10 cellular contexts compared by ENCODE assay signal in the genomic region with DNA sequence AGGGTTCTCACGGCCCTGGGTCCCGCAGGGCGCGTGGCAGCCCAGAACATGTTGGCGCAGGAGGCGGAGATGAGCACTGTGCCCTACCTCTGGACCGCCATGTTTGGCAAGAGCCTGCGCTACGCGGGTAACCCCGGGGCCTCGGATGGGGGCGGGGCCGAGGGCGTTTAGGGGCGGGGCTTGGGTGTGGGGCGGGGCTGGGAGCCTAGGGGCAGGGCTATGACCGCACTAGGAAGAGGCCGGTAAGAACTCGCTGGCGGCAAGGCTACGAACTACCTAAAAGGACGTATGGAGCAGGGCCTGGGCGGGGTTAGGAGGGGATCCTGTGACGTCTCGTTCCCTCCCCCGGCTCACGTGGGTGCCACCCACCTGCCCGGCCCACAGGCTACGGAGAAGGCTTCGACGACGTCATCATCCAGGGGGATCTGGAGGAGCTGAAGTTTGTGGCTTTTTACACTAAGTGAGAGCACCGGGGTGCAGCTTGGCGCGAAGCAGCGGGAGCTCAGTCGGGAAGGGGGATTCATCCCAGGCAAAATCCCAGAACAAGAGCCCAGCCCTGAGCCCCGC. TPM values are rescaled to one million over a fixed set of nuclear protein-coding genes. Genes with fewer than 3 reads are reported as not detected.
A peak's percentile ranks its signal among the peaks of the same experiment; 100 is the strongest.
DNase-seq lines count a peak whose midpoint lies in the region; ATAC-seq and TF ChIP-seq lines count a peak whose summit lies in the region.
"Had no signal": no experiment of that assay in that cellular context is flagged by ENCODE, and none has a peak within 500 bp of the region (broad histone marks: within the 10 kb centered on the region; RNA-seq: fewer than 3 reads in every experiment).

No MANE protein-coding gene starts in this region.

- H3K4me1 Mint-ChIP-seq in activated naive CD8-positive, alpha-beta T cell treated with anti-CD3 and anti-CD28 coated beads, Interleukin-2, amount 50 U/mL, for 24 hours = peaks cover 41% of the 10 kb centered on the region

- no peaks in the 10 kb centered on the region for H4K20me1 ChIP-seq in SK-N-SH (ENCODE audit: insufficient read depth)
- H4K20me1 ChIP-seq: BLaER1 treated with 17β-estradiol and CSF1 and Interleukin-3, amounts not matched to agents 10 nM and 100 nM had no signal

- no peaks in the 10 kb centered on the region for H3K27me3 ChIP-seq in SK-N-SH (ENCODE audit: insufficient read depth)
- peaks cover 13% of the 10 kb centered on the region for H3K27me3 ChIP-seq in left ventricle myocardium inferior (ENCODE audit: low read depth)
- H3K27me3 ChIP-seq: BLaER1 treated with 17β-estradiol and CSF1 and Interleukin-3, amounts not matched to agents 10 nM and 100 nM had no signal

- peak overlapping the region; percentile 57 for H3K27ac Mint-ChIP-seq in activated naive CD8-positive, alpha-beta T cell treated with anti-CD3 and anti-CD28 coated beads, Interleukin-2, amount 50 U/mL, for 24 hours

- H3K4me3 ChIP-seq in SK-N-SH (ENCODE audit: low read depth in 2 of 2, low read length in 1 of 2) (no peak overlapping the region), left ventricle myocardium inferior (peak overlapping the region; percentile 52), retinal pigment epithelial cell (ENCODE audit: low read length) (peak overlapping the region; percentile 24)
- H3K4me3 ChIP-seq: BLaER1 treated with 17β-estradiol and CSF1 and Interleukin-3, amounts not matched to agents 10 nM and 100 nM had no signal

- peaks cover 8% of the 10 kb centered on the region for H3K9me3 Mint-ChIP-seq in activated naive CD8-positive, alpha-beta T cell treated with anti-CD3 and anti-CD28 coated beads, Interleukin-2, amount 50 U/mL, for 24 hours

- H3K27ac ChIP-seq in SK-N-SH (ENCODE audit: low read depth in 2 of 2, low read length in 1 of 2) (no peak overlapping the region), left ventricle myocardium inferior (replicated peaks) (no peak overlapping the region)
- H3K27ac ChIP-seq: BLaER1 treated with 17β-estradiol and CSF1 and Interleukin-3, amounts not matched to agents 10 nM and 100 nM had no signal

- no peak for TF ChIP-seq RAD21 in SK-N-SH (IDR thresholded peaks at IDR 0.05; ENCODE audit: low read length)

- CTCF ChIA-PET in SK-N-SH (lab: Yijun Ruan, JAX) = interaction anchor here (1.2 to 3.6 kb wide), 4 partner anchors 8 to 62 kb away, joined by 3 to 12 read pairs (median 6); a partner anchor contains a TSS

- H3K9me3 ChIP-seq in SK-N-SH (no peaks in the 10 kb centered on the region), left ventricle myocardium inferior (replicated peaks) (peaks cover 7% of the 10 kb centered on the region)

- H3K79me2 ChIP-seq in SK-N-SH (ENCODE audit: insufficient read depth) = peaks cover 21% of the 10 kb centered on the region

- H3K36me3 Mint-ChIP-seq in activated naive CD8-positive, alpha-beta T cell treated with anti-CD3 and anti-CD28 coated beads, Interleukin-2, amount 50 U/mL, for 24 hours (ENCODE audit: low read depth) = peaks cover 6% of the 10 kb centered on the region

- no peak for TF ChIP-seq EP300 in SK-N-SH (IDR thresholded peaks at IDR 0.05; ENCODE audit: borderline replicate concordance in 1 of 2, low read depth in 1 of 2, low read length in 1 of 2)

- H3K4me3 Mint-ChIP-seq in activated naive CD8-positive, alpha-beta T cell treated with anti-CD3 and anti-CD28 coated beads, Interleukin-2, amount 50 U/mL, for 24 hours = peak overlapping the region; percentile 57

- no peaks in the 10 kb centered on the region for H3K9me2 ChIP-seq in SK-N-SH

- H3K36me3 ChIP-seq in SK-N-SH (replicated peaks in 1 of 2; ENCODE audit: control insufficient read depth in 1 of 2, insufficient read depth in 2 of 2, low read length in 1 of 2) (peaks cover 0 to 6% of the 10 kb centered on the region in 2 experiments), left ventricle myocardium inferior (peaks cover 5% of the 10 kb centered on the region)

- H3K9ac ChIP-seq in SK-N-SH = no peak overlapping the region
- H3K9ac ChIP-seq: BLaER1 treated with 17β-estradiol and CSF1 and Interleukin-3, amounts not matched to agents 10 nM and 100 nM had no signal

- peaks cover 6 to 25% of the 10 kb centered on the region in 2 experiments; a peak in 2 of 4 replicates for H3K4me1 ChIP-seq in SK-N-SH (ENCODE audit: control insufficient read depth in 1 of 2, insufficient read depth in 2 of 2, low read depth in 1 of 2, low read length in 1 of 2)
- H3K4me1 ChIP-seq in left ventricle myocardium inferior = peaks cover 36% of the 10 kb centered on the region

- H2AFZ ChIP-seq in SK-N-SH (ENCODE audit: low read depth) = no peak overlapping the region

- no peak overlapping the region for H3K4me2 ChIP-seq in SK-N-SH
- H3K4me2 ChIP-seq: BLaER1 treated with 17β-estradiol and CSF1 and Interleukin-3, amounts not matched to agents 10 nM and 100 nM had no signal

- no peaks in the 10 kb centered on the region for H3K27me3 Mint-ChIP-seq in activated naive CD8-positive, alpha-beta T cell treated with anti-CD3 and anti-CD28 coated beads, Interleukin-2, amount 50 U/mL, for 24 hours

- ATAC-seq in SK-N-SH treated with all-trans-retinoic acid at 6 μM for 48 hours (no peak), GM18502 (IDR thresholded peaks at IDR 0.05; ENCODE audit: poor library complexity, unreplicated experiment) (no peak), GM18511 (IDR thresholded peaks at IDR 0.05; ENCODE audit: unreplicated experiment) (no peak)
- ATAC-seq in activated naive CD8-positive, alpha-beta T cell treated with anti-CD3 and anti-CD28 coated beads, Interleukin-2, amount 50 U/mL, for 24 hours = peak; percentile 75

- DNase-seq in SK-N-SH = peak; percentile 70
- DNase-seq in activated naive CD8-positive, alpha-beta T cell treated with anti-CD3 and anti-CD28 coated beads, Interleukin-2, amount 50 U/mL, for 24 hours = peak; percentile 68
- DNase-seq in left ventricle myocardium inferior = peak; percentile 53
- peak; percentile 62 for DNase-seq in retinal pigment epithelial cell (ENCODE audit: low read depth)
- no peak for DNase-seq in GDM1 (lab: John Stamatoyannopoulos, UW)

- no peaks in the 10 kb centered on the region for H3F3A ChIP-seq in SK-N-SH (replicated peaks; ENCODE audit: insufficient read depth)

- WGBS in SK-N-SH (ENCODE audit: low lambda C conversion rate) = 48% methylated on average over 35 of the region's 39 CpGs

- POLR2A ChIA-PET in SK-N-SH (lab: Yijun Ruan, JAX) = no interaction called here

- TF ChIP-seq CTCF in SK-N-SH (IDR thresholded peaks at IDR 0.05) = no peak
- TF ChIP-seq CTCF in left ventricle myocardium inferior (IDR thresholded peaks at IDR 0.05; ENCODE audit: borderline replicate concordance) = no peak
- no peak for TF ChIP-seq CTCF in retinal pigment epithelial cell (conservative IDR thresholded peaks at IDR 0.05; ENCODE audit: low read depth, low read length)

- intact Hi-C loops in left ventricle myocardium inferior (cut with micrococcal nuclease) = no loop called here

TF ChIP-seq in SK-N-SH, 30 proteins besides CTCF, POLR2A, EP300 and RAD21 (continues in another document):
- TF ChIP-seq, protein P1, sequence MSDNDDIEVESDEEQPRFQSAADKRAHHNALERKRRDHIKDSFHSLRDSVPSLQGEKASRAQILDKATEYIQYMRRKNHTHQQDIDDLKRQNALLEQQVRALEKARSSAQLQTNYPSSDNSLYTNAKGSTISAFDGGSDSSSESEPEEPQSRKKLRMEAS (IDR thresholded peaks at IDR 0.05; ENCODE audit: low read depth) = no peak
- TF ChIP-seq RCOR1 (IDR thresholded peaks at IDR 0.05; ENCODE audit: low read length) = no peak
- TF ChIP-seq GATA2 (CRISPR knock-in tag; IDR thresholded peaks at IDR 0.05) = no peak
- no peak for TF ChIP-seq NRF1 (IDR thresholded peaks at IDR 0.05; ENCODE audit: low read depth, low read length)
- no peak for TF ChIP-seq POLR2AphosphoS5 (IDR thresholded peaks at IDR 0.05; ENCODE audit: low read depth, low read length)
- TF ChIP-seq RXRA (IDR thresholded peaks at IDR 0.05; ENCODE audit: borderline replicate concordance, low read depth) = no peak

TF ChIP-seq in SK-N-SH treated with all-trans-retinoic acid at 6 μM for 48 hours, 23 proteins besides CTCF, POLR2A, EP300 and RAD21 (continues in another document):
- TF ChIP-seq BACH2 (CRISPR knock-in tag; IDR thresholded peaks at IDR 0.05; ENCODE audit: borderline replicate concordance) (no peak), RARB (CRISPR knock-in tag; IDR thresholded peaks at IDR 0.05) (no peak), SNAI2 (CRISPR knock-in tag; IDR thresholded peaks at IDR 0.05) (no peak), ZC3H10 (CRISPR knock-in tag; IDR thresholded peaks at IDR 0.05) (no peak)
- TF ChIP-seq, protein P2, sequence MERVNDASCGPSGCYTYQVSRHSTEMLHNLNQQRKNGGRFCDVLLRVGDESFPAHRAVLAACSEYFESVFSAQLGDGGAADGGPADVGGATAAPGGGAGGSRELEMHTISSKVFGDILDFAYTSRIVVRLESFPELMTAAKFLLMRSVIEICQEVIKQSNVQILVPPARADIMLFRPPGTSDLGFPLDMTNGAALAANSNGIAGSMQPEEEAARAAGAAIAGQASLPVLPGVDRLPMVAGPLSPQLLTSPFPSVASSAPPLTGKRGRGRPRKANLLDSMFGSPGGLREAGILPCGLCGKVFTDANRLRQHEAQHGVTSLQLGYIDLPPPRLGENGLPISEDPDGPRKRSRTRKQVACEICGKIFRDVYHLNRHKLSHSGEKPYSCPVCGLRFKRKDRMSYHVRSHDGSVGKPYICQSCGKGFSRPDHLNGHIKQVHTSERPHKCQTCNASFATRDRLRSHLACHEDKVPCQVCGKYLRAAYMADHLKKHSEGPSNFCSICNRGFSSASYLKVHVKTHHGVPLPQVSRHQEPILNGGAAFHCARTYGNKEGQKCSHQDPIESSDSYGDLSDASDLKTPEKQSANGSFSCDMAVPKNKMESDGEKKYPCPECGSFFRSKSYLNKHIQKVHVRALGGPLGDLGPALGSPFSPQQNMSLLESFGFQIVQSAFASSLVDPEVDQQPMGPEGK (CRISPR knock-in tag; IDR thresholded peaks at IDR 0.05; ENCODE audit: borderline replicate concordance) = no peak

RNA-seq across cellular contexts. Expression of a gene that starts 2.8 kb away (rescaled TPM):
- 37.7 and 41.5 TPM in 2 replicates for polyA plus RNA-seq in SK-N-SH (2012; rRNA removed)
- 11.9 and 15.0 TPM in 2 replicates for polyA plus RNA-seq in SK-N-SH (2012; cell fraction: cytosol; rRNA removed)
- polyA plus RNA-seq in SK-N-SH (2012; cell fraction: nucleus; rRNA removed) = 294 and 344 TPM in 2 replicates
- 18.1 TPM for total RNA-seq in left ventricle myocardium inferior

RNA-seq across cellular contexts. Expression of a gene that starts 12.3 kb away (rescaled TPM):
- 1.3 and 1.7 TPM in 2 replicates for polyA plus RNA-seq in SK-N-SH (2012; rRNA removed)
- polyA plus RNA-seq in SK-N-SH (2012; cell fraction: cytosol; rRNA removed) = 0.77 and 0.98 TPM in 2 replicates
- 4.7 and 6.1 TPM in 2 replicates for polyA plus RNA-seq in SK-N-SH (2012; cell fraction: nucleus; rRNA removed)
- total RNA-seq in left ventricle myocardium inferior = 0.47 TPM
- total RNA-seq: T-helper 1 cell treated with Interleukin-12 subunit alpha and Interleukin-12 subunit beta and Interleukin-4 antibody, amounts not matched to agents 30 ng/mL and 1 ng/mL, for 36 hours had no signal

RNA-seq across cellular contexts. Expression of a gene that starts 22.6 kb away (rescaled TPM):
- polyA plus RNA-seq in SK-N-SH (2012; rRNA removed) = 26.3 and 32.0 TPM in 2 replicates
- 13.8 and 18.1 TPM in 2 replicates for polyA plus RNA-seq in SK-N-SH (2012; cell fraction: cytosol; rRNA removed)
- polyA plus RNA-seq in SK-N-SH (2012; cell fraction: nucleus; rRNA removed) = 74.4 and 90.6 TPM in 2 replicates
- 17.8 TPM for total RNA-seq in left ventricle myocardium inferior

RNA-seq across cellular contexts. Expression of a gene that starts 35.6 kb away (rescaled TPM):
- polyA plus RNA-seq in SK-N-SH (2012; rRNA removed) = 7.1 and 12.9 TPM in 2 replicates
- 1.4 and 2.6 TPM in 2 replicates for polyA plus RNA-seq in SK-N-SH (2012; cell fraction: cytosol; rRNA removed)
- polyA plus RNA-seq in SK-N-SH (2012; cell fraction: nucleus; rRNA removed) = 78.5 and 91.0 TPM in 2 replicates
- 3.5 TPM for total RNA-seq in left ventricle myocardium inferior

RNA-seq across cellular contexts. Expression of a gene that starts 53.0 kb away (rescaled TPM):
- 0.02 TPM in 1 of 2 replicates, not detected in the other for polyA plus RNA-seq in SK-N-SH (2012; rRNA removed)
- 0.01 and 0.04 TPM in 2 replicates for polyA plus RNA-seq in SK-N-SH (2012; cell fraction: cytosol; rRNA removed)
- 0.07 and 0.11 TPM in 2 replicates for polyA plus RNA-seq in SK-N-SH (2012; cell fraction: nucleus; rRNA removed)
- 0.25 TPM for total RNA-seq in left ventricle myocardium inferior
- total RNA-seq: T-helper 1 cell treated with Interleukin-12 subunit alpha and Interleukin-12 subunit beta and Interleukin-4 antibody, amounts not matched to agents 30 ng/mL and 1 ng/mL, for 36 hours had no signal

Comparison
In these comparisons a context has a peak if more than half of its experiments do, and no peak if none do; other contexts are left out.
1. H3K4me3 ChIP-seq: peak in left ventricle myocardium inferior (single experiment) and retinal pigment epithelial cell (single experiment); none in SK-N-SH (0 of 2).